ENCODE assay signal across 26 cellular contexts in the genomic region with DNA sequence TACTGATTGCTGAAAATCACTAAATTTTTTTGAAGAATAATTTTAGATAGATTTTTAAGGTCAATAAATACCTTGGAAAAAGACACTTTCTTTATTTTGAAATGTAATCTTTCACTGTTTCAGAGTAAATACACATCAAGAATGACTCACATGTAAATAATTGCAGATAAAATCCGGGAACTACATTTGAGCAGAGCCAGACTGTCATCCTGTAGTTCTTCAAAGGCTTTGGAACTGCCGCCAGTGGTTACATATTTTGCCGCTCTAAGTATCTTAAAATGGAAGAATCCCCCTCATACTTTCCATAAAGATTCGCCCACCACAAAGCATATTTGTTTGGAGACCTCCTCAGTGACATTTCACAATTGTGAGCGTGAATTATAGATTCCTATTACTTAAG.
DNase-seq lines count a peak whose midpoint lies in the region; ATAC-seq, FAIRE-seq and TF ChIP-seq lines count a peak whose summit lies in the region.
"Had no signal": no experiment of that assay in that cellular context is flagged by ENCODE, and none has a peak within 500 bp of the region (broad histone marks: within the 10 kb centered on the region; RNA-seq: fewer than 3 reads in every experiment).

No MANE protein-coding gene starts in this region.

- H3K27ac ChIP-seq in A549 (0 out of 6 replicates have a peak overlapping the region, but pooled peaks of 1 of the 2 experiments have one; percentile 43), IMR-90 (ENCODE audit: insufficient read depth, low read length) (no peak overlapping the region), hepatocyte (peak overlapping the region; percentile 24)
- H3K27ac ChIP-seq: BLaER1, PC-9, SJCRH30, testis had no signal

- no peak overlapping the region for H3K27ac Mint-ChIP-seq in activated T-helper 1 cell treated with anti-CD3 and anti-CD28 coated beads, Interleukin-12 subunit alpha, Interleukin-12 subunit beta, Interleukin-2, Interleukin-4 antibody, amounts not matched to agents 30 ng/mL and 10 ng/mL and 1 ng/mL, durations not matched to agents 14 hours and 24 hours and 36 hours
- H3K27ac Mint-ChIP-seq: activated CD4-positive, alpha-beta T cell treated with anti-CD3 and anti-CD28 coated beads, Interleukin-2, amount 10 ng/mL, durations not matched to agents 7 days and 5 days; activated CD8-positive, alpha-beta memory T cell treated with anti-CD3 and anti-CD28 coated beads, Interleukin-2, amount 10 ng/mL, durations not matched to agents 7 days and 5 days; activated naive CD8-positive, alpha-beta T cell; stimulated activated naive B cell treated with anti-CD40 and anti-IgM and Interleukin-4, amounts not matched to agents 10 μg/mL and 1 μg/mL and 100 μg/mL, for 72 hours; T-helper 17 cell had no signal

- TF ChIP-seq EP300 in A549 (IDR thresholded peaks at IDR 0.05) = no peak

- no peak overlapping the region for H4K5ac ChIP-seq in IMR-90 (ENCODE audit: low read depth, low read length)

- peak; percentile 7 for FAIRE-seq in A549 (lab: Jason Lieb, UNC)
- FAIRE-seq: small intestine had no signal

- H3K4ac ChIP-seq in IMR-90 (ENCODE audit: low read depth, low read length) = no peak overlapping the region

- H2BK20ac ChIP-seq in IMR-90 (ENCODE audit: low read depth, low read length) = no peak overlapping the region

- no peak overlapping the region for H3K9ac ChIP-seq in IMR-90 (ENCODE audit: low read depth, low read length)
- H3K9ac ChIP-seq: BLaER1 had no signal

- H3K56ac ChIP-seq in IMR-90 (ENCODE audit: extremely low read depth, insufficient read depth, low read length) = no peak overlapping the region

- CTCF ChIA-PET in A549 (lab: Yijun Ruan, JAX) (interaction anchor here (1.0 kb wide), 1 partner anchor 220 kb away, joined by 3 read pairs; no protein-coding TSS in a partner anchor), IMR-90 (lab: Yijun Ruan, JAX) (interaction anchor here (1.2 kb wide), 1 partner anchor 137 kb away, joined by 3 read pairs; no protein-coding TSS in a partner anchor)

- H3K4me3 Mint-ChIP-seq in activated T-helper 1 cell treated with anti-CD3 and anti-CD28 coated beads, Interleukin-12 subunit alpha, Interleukin-12 subunit beta, Interleukin-2, Interleukin-4 antibody, amounts not matched to agents 30 ng/mL and 10 ng/mL and 1 ng/mL, durations not matched to agents 14 hours and 24 hours and 36 hours = no peak overlapping the region
- H3K4me3 Mint-ChIP-seq: activated CD4-positive, alpha-beta T cell treated with anti-CD3 and anti-CD28 coated beads, Interleukin-2, amount 10 ng/mL, durations not matched to agents 7 days and 5 days; activated CD8-positive, alpha-beta memory T cell treated with anti-CD3 and anti-CD28 coated beads, Interleukin-2, amount 10 ng/mL, durations not matched to agents 7 days and 5 days; activated naive CD8-positive, alpha-beta T cell; stimulated activated naive B cell treated with anti-CD40 and anti-IgM and Interleukin-4, amounts not matched to agents 10 μg/mL and 1 μg/mL and 100 μg/mL, for 72 hours; T-helper 17 cell had no signal

- H2BK5ac ChIP-seq in IMR-90 (ENCODE audit: low read depth, low read length, poor library complexity, severe bottlenecking) = no peak overlapping the region

- H3K27me3 Mint-ChIP-seq in activated T-helper 1 cell treated with anti-CD3 and anti-CD28 coated beads, Interleukin-12 subunit alpha, Interleukin-12 subunit beta, Interleukin-2, Interleukin-4 antibody, amounts not matched to agents 30 ng/mL and 10 ng/mL and 1 ng/mL, durations not matched to agents 14 hours and 24 hours and 36 hours (ENCODE audit: insufficient read depth) = no peaks in the 10 kb centered on the region
- H3K27me3 Mint-ChIP-seq: activated CD4-positive, alpha-beta T cell treated with anti-CD3 and anti-CD28 coated beads, Interleukin-2, amount 10 ng/mL, durations not matched to agents 7 days and 5 days; activated CD8-positive, alpha-beta memory T cell treated with anti-CD3 and anti-CD28 coated beads, Interleukin-2, amount 10 ng/mL, durations not matched to agents 7 days and 5 days; activated naive CD8-positive, alpha-beta T cell; stimulated activated naive B cell treated with anti-CD40 and anti-IgM and Interleukin-4, amounts not matched to agents 10 μg/mL and 1 μg/mL and 100 μg/mL, for 72 hours; T-helper 17 cell had no signal

- no TSS peak for BruUV-seq in IMR-90 (replicated peaks; lab: Mats Ljungman, UMichigan)

- intact Hi-C loops in IMR-90 (cut with micrococcal nuclease) = loop anchor here (5.0 kb wide), 1 partner anchor 660 kb away; no protein-coding TSS in a partner anchor
- intact Hi-C loops in activated T-helper 1 cell treated with anti-CD3 and anti-CD28 coated beads, Interleukin-12 subunit alpha, Interleukin-12 subunit beta, Interleukin-2, Interleukin-4 antibody, amounts not matched to agents 30 ng/mL and 10 ng/mL and 1 ng/mL, durations not matched to agents 14 hours and 24 hours and 36 hours (cut with micrococcal nuclease) = no loop called here

- WGBS in A549 (ENCODE audit: missing lambda C conversion rate) = 18% methylated on average over 5 of the region's 5 CpGs
- 16% methylated on average over 3 of the region's 5 CpGs; no CpG with 5 or more reads in 1 of the 2 experiments for WGBS in IMR-90 (ENCODE audit: extremely low coverage in 2 of 2, insufficient read length in 1 of 2), 2 experiments
- 41% methylated on average over 5 of the region's 5 CpGs for WGBS in hepatocyte (ENCODE audit: low lambda C conversion rate, missing lambda C conversion rate)

- no peak for TF ChIP-seq RAD21 in A549 (conservative IDR thresholded peaks at IDR 0.05 in 1 of 2, IDR thresholded peaks at IDR 0.05 in 1 of 2)
- TF ChIP-seq RAD21 in IMR-90 (IDR thresholded peaks at IDR 0.05; ENCODE audit: low read length) = no peak

- no peak for TF ChIP-seq POLR2A in A549 (IDR thresholded peaks at IDR 0.05; ENCODE audit: low read length)
- TF ChIP-seq POLR2A in IMR-90 (IDR thresholded peaks at IDR 0.05; ENCODE audit: low read depth, low read length) = no peak

- H2AFZ ChIP-seq in IMR-90 (replicated peaks; ENCODE audit: low read length, poor library complexity) = no peak overlapping the region
- no peak overlapping the region for H2AFZ ChIP-seq in hepatocyte
- H2AFZ ChIP-seq: PC-9 had no signal

- H3K27me3 ChIP-seq in IMR-90 (ENCODE audit: control insufficient read depth, insufficient read depth, low read length) (no peaks in the 10 kb centered on the region), hepatocyte (no peaks in the 10 kb centered on the region)
- H3K27me3 ChIP-seq: BLaER1, SJCRH30, testis had no signal

- no peak overlapping the region for H2BK15ac ChIP-seq in IMR-90 (ENCODE audit: low read depth, low read length)

- H3K9me3 ChIP-seq in A549 (no peaks in the 10 kb centered on the region), IMR-90 (ENCODE audit: control insufficient read depth, insufficient read depth, low read length) (peaks cover 2% of the 10 kb centered on the region; the same call in 1 of the 2 replicates), hepatocyte (ENCODE audit: low read depth) (no peaks in the 10 kb centered on the region)
- H3K9me3 ChIP-seq: BLaER1, Caco-2, SJCRH30, testis had no signal

- no peaks in the 10 kb centered on the region for H3K79me2 ChIP-seq in hepatocyte

- no peaks in the 10 kb centered on the region for H3K4me1 Mint-ChIP-seq in activated T-helper 1 cell treated with anti-CD3 and anti-CD28 coated beads, Interleukin-12 subunit alpha, Interleukin-12 subunit beta, Interleukin-2, Interleukin-4 antibody, amounts not matched to agents 30 ng/mL and 10 ng/mL and 1 ng/mL, durations not matched to agents 14 hours and 24 hours and 36 hours (ENCODE audit: low read depth)
- H3K4me1 Mint-ChIP-seq: activated CD4-positive, alpha-beta T cell treated with anti-CD3 and anti-CD28 coated beads, Interleukin-2, amount 10 ng/mL, durations not matched to agents 7 days and 5 days; activated CD8-positive, alpha-beta memory T cell treated with anti-CD3 and anti-CD28 coated beads, Interleukin-2, amount 10 ng/mL, durations not matched to agents 7 days and 5 days; stimulated activated naive B cell treated with anti-CD40 and anti-IgM and Interleukin-4, amounts not matched to agents 10 μg/mL and 1 μg/mL and 100 μg/mL, for 72 hours; T-helper 17 cell had no signal

- H3K36me3 Mint-ChIP-seq in activated T-helper 1 cell treated with anti-CD3 and anti-CD28 coated beads, Interleukin-12 subunit alpha, Interleukin-12 subunit beta, Interleukin-2, Interleukin-4 antibody, amounts not matched to agents 30 ng/mL and 10 ng/mL and 1 ng/mL, durations not matched to agents 14 hours and 24 hours and 36 hours (ENCODE audit: low read depth) = no peaks in the 10 kb centered on the region
- H3K36me3 Mint-ChIP-seq: activated CD8-positive, alpha-beta memory T cell treated with anti-CD3 and anti-CD28 coated beads, Interleukin-2, amount 10 ng/mL, durations not matched to agents 7 days and 5 days; activated naive CD8-positive, alpha-beta T cell; stimulated activated naive B cell treated with anti-CD40 and anti-IgM and Interleukin-4, amounts not matched to agents 10 μg/mL and 1 μg/mL and 100 μg/mL, for 72 hours had no signal

- no peak overlapping the region for H3K4me3 ChIP-seq in A549
- no peak overlapping the region for H3K4me3 ChIP-seq in IMR-90 (ENCODE audit: insufficient read depth, low read depth, low read length)
- H3K4me3 ChIP-seq in hepatocyte = no peak overlapping the region
- H3K4me3 ChIP-seq: BLaER1, PC-9, SJCRH30, testis had no signal

- H2AK9ac ChIP-seq in IMR-90 (replicated peaks; ENCODE audit: low read depth, low read length, poor library complexity) = no peak overlapping the region

- H4K8ac ChIP-seq in IMR-90 (ENCODE audit: low read depth in 2 of 2, low read length in 2 of 2) = no peak overlapping the region; a peak in 1 of 4 replicates

- H4K20me1 ChIP-seq in IMR-90 (ENCODE audit: insufficient read depth, low read length) = no peaks in the 10 kb centered on the region
- H4K20me1 ChIP-seq in hepatocyte (ENCODE audit: insufficient read depth, poor library complexity, severe bottlenecking) = no peaks in the 10 kb centered on the region
- H4K20me1 ChIP-seq: BLaER1 had no signal

- H3K4me1 ChIP-seq in A549 = peaks cover 13% of the 10 kb centered on the region; the same call in 2 of the 3 replicates
- no peaks in the 10 kb centered on the region; the same call in 1 of the 2 replicates for H3K4me1 ChIP-seq in IMR-90 (ENCODE audit: control insufficient read depth, insufficient read depth, low read length)
- peaks cover 9% of the 10 kb centered on the region for H3K4me1 ChIP-seq in hepatocyte (ENCODE audit: insufficient read depth)
- H3K4me1 ChIP-seq: BLaER1, Caco-2, SJCRH30, testis had no signal

- no peaks in the 10 kb centered on the region for H3K79me1 ChIP-seq in IMR-90 (ENCODE audit: low read depth in 1 of 2, low read length in 2 of 2)

- no peak overlapping the region for H4K91ac ChIP-seq in IMR-90 (ENCODE audit: insufficient read depth, low read depth, low read length)

- H3K9me2 ChIP-seq in hepatocyte (replicated peaks; ENCODE audit: insufficient read depth) = no peaks in the 10 kb centered on the region

- no peak overlapping the region for H2AK5ac ChIP-seq in IMR-90 (ENCODE audit: low read depth, low read length)

- H3K18ac ChIP-seq in IMR-90 (ENCODE audit: low read depth, low read length) = no peak overlapping the region

- no peaks in the 10 kb centered on the region for H3K36me3 ChIP-seq in IMR-90 (ENCODE audit: control insufficient read depth, insufficient read depth, low read length)
- H3K36me3 ChIP-seq in hepatocyte (replicated peaks; ENCODE audit: insufficient read depth, low read depth) = no peaks in the 10 kb centered on the region
- H3K36me3 ChIP-seq: BLaER1, SJCRH30 had no signal

- H2BK120ac ChIP-seq in IMR-90 (ENCODE audit: low read depth, low read length) = peak overlapping the region; percentile 48

- H3K4me2 ChIP-seq in A549 (peak overlapping the region; percentile 37), IMR-90 (ENCODE audit: low read depth, low read length) (no peak overlapping the region; the same call in 1 of the 2 replicates), hepatocyte (peak overlapping the region; percentile 35)
- H3K4me2 ChIP-seq: BLaER1, PC-9 had no signal

- no peak overlapping the region for H3K23ac ChIP-seq in IMR-90 (ENCODE audit: low read depth, low read length)

- POLR2A ChIA-PET in A549 (lab: Yijun Ruan, JAX) (no interaction called here), IMR-90 (lab: Charles Lee; ENCODE audit: unreplicated experiment) (no interaction called here)

- ATAC-seq in A549 (no peak; a peak in 1 of 6 replicates), IMR-90 (ENCODE audit: low read depth) (peak; percentile 82), GM19467 (IDR thresholded peaks at IDR 0.05; ENCODE audit: unreplicated experiment) (no peak)
- ATAC-seq: activated CD8-positive, alpha-beta memory T cell treated with anti-CD3 and anti-CD28 coated beads, Interleukin-2, amount 10 ng/mL, durations not matched to agents 7 days and 5 days; esophagus mucosa; stimulated activated naive B cell treated with anti-CD40 and anti-IgM and Interleukin-4, amounts not matched to agents 10 μg/mL and 1 μg/mL and 100 μg/mL, for 72 hours; T-helper 17 cell had no signal

- no peak overlapping the region for H3K14ac ChIP-seq in IMR-90 (replicated peaks; ENCODE audit: low read depth, low read length)

- H3K9me3 Mint-ChIP-seq in activated T-helper 1 cell treated with anti-CD3 and anti-CD28 coated beads, Interleukin-12 subunit alpha, Interleukin-12 subunit beta, Interleukin-2, Interleukin-4 antibody, amounts not matched to agents 30 ng/mL and 10 ng/mL and 1 ng/mL, durations not matched to agents 14 hours and 24 hours and 36 hours = peaks cover 3% of the 10 kb centered on the region

- H3K9me1 ChIP-seq in IMR-90 (ENCODE audit: insufficient read depth, low read length) = no peaks in the 10 kb centered on the region

- TF ChIP-seq CTCF in A549 (IDR thresholded peaks at IDR 0.05) (no peak), IMR-90 (conservative IDR thresholded peaks at IDR 0.05; ENCODE audit: low read depth, low read length) (no peak), hepatocyte (IDR thresholded peaks at IDR 0.05; ENCODE audit: poor library complexity) (no peak)

- DNase-seq in A549 (ENCODE audit: low read depth in 1 of 2, low spot score in 1 of 2) (peak; percentile 1 to 25), IMR-90 (peak; percentile 47), amniotic stem cell (lab: John Stamatoyannopoulos, UW) (peak; percentile 18), hepatocyte (ENCODE audit: low spot score) (peak; percentile 46), AML-193 (lab: John Stamatoyannopoulos, UW) (no peak), NCI-H526 (lab: John Stamatoyannopoulos, UW) (no peak)
- no peak for DNase-seq in activated T-helper 1 cell treated with anti-CD3 and anti-CD28 coated beads, Interleukin-12 subunit alpha, Interleukin-12 subunit beta, Interleukin-2, Interleukin-4 antibody, amounts not matched to agents 30 ng/mL and 10 ng/mL and 1 ng/mL, durations not matched to agents 14 hours and 24 hours and 36 hours (ENCODE audit: low spot score)
- DNase-seq: activated CD4-positive, alpha-beta T cell treated with anti-CD3 and anti-CD28 coated beads, Interleukin-2, amount 10 ng/mL, durations not matched to agents 7 days and 5 days; activated CD8-positive, alpha-beta memory T cell treated with anti-CD3 and anti-CD28 coated beads, Interleukin-2, amount 10 ng/mL, durations not matched to agents 7 days and 5 days; Caco-2; effector memory CD4-positive, alpha-beta T cell; kidney glomerular epithelial cell; NCI-H2029; NCI-H2227 treated with DMSO at 0.1 percent for 48 hours; NCI-H82; nucleus accumbens; PC-9; SJCRH30; small intestine; stimulated activated naive B cell treated with anti-CD40 and anti-IgM and Interleukin-4, amounts not matched to agents 10 μg/mL and 1 μg/mL and 100 μg/mL, for 72 hours; T-helper 17 cell; testis had no signal

- in situ Hi-C loops in IMR-90 (cut with MboI; ENCODE audit: low sequenced_read_pairs) = no loop called here

- dilution Hi-C loops in IMR-90 (cut with HindIII; ENCODE audit: low sequenced_read_pairs, unreplicated experiment) = no loop called here

Comparison
In these comparisons a context has a peak if more than half of its experiments do, and no peak if none do; other contexts are left out.
1. DNase-seq: peak in A549 (2 of 2), IMR-90 (single experiment), amniotic stem cell (single experiment) and hepatocyte (single experiment); none in AML-193 (0 of 2), activated T-helper 1 cell treated with anti-CD3 and anti-CD28 coated beads, Interleukin-12 subunit alpha, Interleukin-12 subunit beta, Interleukin-2, Interleukin-4 antibody, amounts not matched to agents 30 ng/mL and 10 ng/mL and 1 ng/mL, durations not matched to agents 14 hours and 24 hours and 36 hours (single experiment) and NCI-H526 (0 of 2).